20 cellular contexts compared by ENCODE assay signal in the genomic region with DNA sequence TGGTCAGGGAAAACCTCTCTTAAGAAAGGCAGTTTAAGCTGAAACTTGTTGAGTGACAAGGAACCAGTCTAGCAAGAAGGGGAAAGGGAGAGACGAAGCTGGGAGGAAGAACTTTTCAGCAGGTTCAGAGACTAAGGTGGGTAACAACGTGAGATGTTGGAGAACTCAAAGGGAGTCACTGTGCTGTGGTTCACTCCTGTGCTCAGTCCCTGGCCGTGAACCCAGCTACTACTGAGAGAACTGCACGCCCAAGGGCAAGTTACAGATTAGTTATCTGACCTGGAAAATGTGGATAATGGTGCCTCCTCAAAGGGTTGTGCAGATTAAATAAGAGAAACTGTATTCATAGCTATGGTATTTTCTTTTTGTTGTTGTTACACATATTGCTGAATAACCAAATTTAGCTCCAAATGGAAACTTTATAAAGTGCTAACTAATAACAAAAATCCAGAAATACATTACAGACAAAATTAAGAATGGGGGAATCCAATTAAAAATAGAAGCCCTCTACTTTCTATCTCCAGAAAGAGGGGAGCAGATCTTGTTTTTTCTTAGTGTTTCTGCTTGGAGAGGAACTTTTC. TPM values are rescaled to one million over a fixed set of nuclear protein-coding genes. Genes with fewer than 3 reads are reported as not detected.
DNase-seq lines count a peak whose midpoint lies in the region; ATAC-seq, FAIRE-seq and TF ChIP-seq lines count a peak whose summit lies in the region.
"Had no signal": no experiment of that assay in that cellular context is flagged by ENCODE, and none has a peak within 500 bp of the region (broad histone marks: within the 10 kb centered on the region; RNA-seq: fewer than 3 reads in every experiment).

No MANE protein-coding gene starts in this region.

- H3K27ac Mint-ChIP-seq in neural crest cell (ENCODE audit: unreplicated experiment) = no peak overlapping the region
- H3K27ac Mint-ChIP-seq: activated CD8-positive, alpha-beta T cell treated with anti-CD3 and anti-CD28 coated beads, Interleukin-2, amount 10 ng/mL, durations not matched to agents 7 days and 5 days; activated T-cell treated with anti-CD3 and anti-CD28 coated beads, Interleukin-2, amount 50 U/mL, for 24 hours; stimulated activated naive CD8-positive, alpha-beta T cell treated with anti-CD3 and anti-CD28 coated beads, Interleukin-15, amount 100 ng/mL, for 72 hours had no signal

- peaks cover 36% of the 10 kb centered on the region for H3K4me1 Mint-ChIP-seq in neural crest cell

- peak overlapping the region; percentile 52 for H3K4me3 Mint-ChIP-seq in neural crest cell
- H3K4me3 Mint-ChIP-seq: activated CD8-positive, alpha-beta T cell treated with anti-CD3 and anti-CD28 coated beads, Interleukin-2, amount 10 ng/mL, durations not matched to agents 7 days and 5 days; activated T-cell treated with anti-CD3 and anti-CD28 coated beads, Interleukin-2, amount 50 U/mL, for 24 hours; stimulated activated naive CD8-positive, alpha-beta T cell treated with anti-CD3 and anti-CD28 coated beads, Interleukin-15, amount 100 ng/mL, for 72 hours had no signal

- H3K9me3 ChIP-seq in left ventricle myocardium inferior (replicated peaks) = no peaks in the 10 kb centered on the region
- H3K9me3 ChIP-seq in ascending aorta = no peaks in the 10 kb centered on the region
- H3K9me3 ChIP-seq: uterus had no signal

- H3K27me3 Mint-ChIP-seq in neural crest cell (ENCODE audit: low read depth) = no peaks in the 10 kb centered on the region
- H3K27me3 Mint-ChIP-seq: activated T-cell treated with anti-CD3 and anti-CD28 coated beads, Interleukin-2, amount 50 U/mL, for 24 hours; stimulated activated naive CD8-positive, alpha-beta T cell treated with anti-CD3 and anti-CD28 coated beads, Interleukin-15, amount 100 ng/mL, for 72 hours had no signal

- H3K27me3 ChIP-seq in left ventricle myocardium inferior (ENCODE audit: low read depth) (no peaks in the 10 kb centered on the region), ascending aorta (no peaks in the 10 kb centered on the region)
- H3K27me3 ChIP-seq: uterus had no signal

- no peaks in the 10 kb centered on the region for H3K36me3 Mint-ChIP-seq in neural crest cell (ENCODE audit: low read depth)

- intact Hi-C loops in left ventricle myocardium inferior (cut with micrococcal nuclease) = no loop called here
- intact Hi-C loops in Right ventricle myocardium superior (cut with DNase I) = no loop called here
- intact Hi-C loops in ascending aorta (cut with DNase I) = loop anchor here (10.0 kb wide), 1 partner anchor 1670 kb away; a partner anchor contains a TSS

- no peaks in the 10 kb centered on the region for H3K9me3 Mint-ChIP-seq in neural crest cell
- H3K9me3 Mint-ChIP-seq: activated T-cell treated with anti-CD3 and anti-CD28 coated beads, Interleukin-2, amount 50 U/mL, for 24 hours had no signal

- no peak for DNase-seq in left ventricle myocardium inferior
- no peak for DNase-seq in Right ventricle myocardium superior
- DNase-seq in ascending aorta (ENCODE audit: low spot score in 2 of 2) = no peak
- no peak for DNase-seq in neural crest cell (ENCODE audit: low read depth, low spot score)
- no peak for DNase-seq in frontal cortex (ENCODE audit: low spot score in 2 of 2)
- DNase-seq in activated T-cell treated with anti-CD3 and anti-CD28 coated beads, Interleukin-2, amount 50 U/mL, for 48 hours = no peak
- no peak for DNase-seq in RCC 7860 (ENCODE audit: low spot score)
- DNase-seq: activated CD8-positive, alpha-beta T cell treated with anti-CD3 and anti-CD28 coated beads, Interleukin-2, amount 10 ng/mL, durations not matched to agents 7 days and 5 days; activated T-cell treated with anti-CD3 and anti-CD28 coated beads, Interleukin-2, amount 50 U/mL, for 24 hours; C1 segment of cervical spinal cord; caudate nucleus; effector CD4-positive, alpha-beta T cell; NCI-H1417; NCI-H2107; NCI-H524 treated with DMSO at 0.1 percent for 48 hours; stimulated activated CD4-positive, alpha-beta T cell treated with anti-CD3 and anti-CD28 coated beads, Interleukin-2, amount 100 ng/mL, for 24 hours; stimulated activated naive CD8-positive, alpha-beta T cell treated with anti-CD3 and anti-CD28 coated beads, Interleukin-15, amount 100 ng/mL, for 72 hours; T-helper 2 cell; uterus had no signal

- peak overlapping the region; percentile 49 for H3K27ac ChIP-seq in left ventricle myocardium inferior (replicated peaks)
- H3K27ac ChIP-seq in ascending aorta = peak overlapping the region; percentile 29 to 38
- H3K27ac ChIP-seq: uterus had no signal

- no peak overlapping the region for H3K4me3 ChIP-seq in left ventricle myocardium inferior
- peak overlapping the region in 1 of 2 donors; percentile 12 for H3K4me3 ChIP-seq in ascending aorta
- H3K4me3 ChIP-seq: uterus had no signal

- FAIRE-seq in frontal cortex (lab: Jason Lieb, UNC) (no peak), RCC 7860 (lab: Jason Lieb, UNC) (no peak)

- peaks cover 68% of the 10 kb centered on the region for H3K4me1 ChIP-seq in left ventricle myocardium inferior
- H3K4me1 ChIP-seq in ascending aorta = peaks cover 4 to 17% of the 10 kb centered on the region in 2 donors
- H3K4me1 ChIP-seq: uterus had no signal

- H3K36me3 ChIP-seq in left ventricle myocardium inferior (no peaks in the 10 kb centered on the region), ascending aorta (no peaks in the 10 kb centered on the region)
- H3K36me3 ChIP-seq: uterus had no signal

- ATAC-seq in Right ventricle myocardium superior (ENCODE audit: poor library complexity) (no peak), GM19463 (IDR thresholded peaks at IDR 0.05; ENCODE audit: unreplicated experiment) (no peak)
- ATAC-seq: activated CD8-positive, alpha-beta T cell treated with anti-CD3 and anti-CD28 coated beads, Interleukin-2, amount 10 ng/mL, durations not matched to agents 7 days and 5 days; stimulated activated naive CD8-positive, alpha-beta T cell treated with anti-CD3 and anti-CD28 coated beads, Interleukin-15, amount 100 ng/mL, for 72 hours had no signal

- TF ChIP-seq CTCF in left ventricle myocardium inferior (IDR thresholded peaks at IDR 0.05; ENCODE audit: borderline replicate concordance) (no peak), ascending aorta (IDR thresholded peaks at IDR 0.05) (no peak), neural crest cell (conservative IDR thresholded peaks at IDR 0.05) (no peak)

RNA-seq across cellular contexts. Expression of a gene that starts 2.9 kb away (rescaled TPM):
- 17.9 TPM for total RNA-seq in left ventricle myocardium inferior
- total RNA-seq in Right ventricle myocardium superior = 15.0 TPM
- 13.0 TPM for total RNA-seq in ascending aorta
- total RNA-seq in neural crest cell = 30.7 and 31.8 TPM in 2 replicates
- 10.2 TPM for total RNA-seq in frontal cortex
